Comparison of ENCODE assay signal across 22 cellular contexts in the genomic region with DNA sequence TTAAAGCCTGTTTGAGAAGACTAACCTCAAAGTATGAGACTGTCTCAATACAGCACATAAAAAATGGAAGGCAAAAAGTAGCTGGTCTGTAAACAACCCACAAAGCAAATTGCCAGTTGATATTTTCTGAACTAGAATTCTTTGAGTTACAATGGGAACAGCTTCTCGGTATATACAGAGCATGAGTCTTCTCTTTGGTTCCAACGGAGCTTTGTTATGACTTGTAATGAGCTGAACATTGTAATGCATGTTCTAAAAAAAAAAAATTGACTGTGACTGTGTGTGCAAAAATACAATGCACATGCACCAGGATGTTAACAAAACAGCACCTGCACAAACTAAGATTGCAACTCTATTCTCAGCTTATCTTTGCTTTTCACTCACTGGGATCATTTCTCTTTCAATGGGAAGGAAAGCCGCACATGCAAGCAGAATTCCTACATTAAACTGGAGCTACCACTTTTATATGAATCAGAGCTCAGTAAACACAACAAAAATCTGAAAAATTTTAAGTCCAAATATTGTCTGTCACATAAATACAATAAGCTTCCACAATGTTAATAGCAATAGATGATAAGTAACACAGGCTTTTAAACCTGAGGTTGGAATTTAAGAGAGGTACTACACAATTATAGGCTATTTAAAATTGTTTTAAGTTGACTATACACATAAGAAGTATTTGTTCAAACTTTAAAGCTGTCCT.
"Had no signal": no experiment of that assay in that cellular context is flagged by ENCODE, and none has a peak within 500 bp of the region (broad histone marks: within the 10 kb centered on the region; RNA-seq: fewer than 3 reads in every experiment).

No MANE protein-coding gene starts in this region.

- H3K9me3 Mint-ChIP-seq: activated T-helper 2 cell treated with anti-CD3 and anti-CD28 coated beads, Interferon-gamma antibody, Interleukin-2, Interleukin-4, amounts not matched to agents 10 μg/mL and 5 μg/mL and 100 μg/mL, durations not matched to agents 14 hours and 24 hours and 36 hours; endodermal cell; mesothelial cell of epicardium; WTC11 had no signal

- H3K4me1 ChIP-seq: breast epithelium, upper lobe of right lung had no signal

- H3K27ac Mint-ChIP-seq: activated naive CD8-positive, alpha-beta T cell; activated T-cell treated with anti-CD3 and anti-CD28 coated beads, Interleukin-2, amount 50 U/mL, for 24 hours; activated T-helper 2 cell treated with anti-CD3 and anti-CD28 coated beads, Interferon-gamma antibody, Interleukin-2, Interleukin-4, amounts not matched to agents 10 μg/mL and 5 μg/mL and 100 μg/mL, durations not matched to agents 14 hours and 24 hours and 36 hours; endodermal cell; mesothelial cell of epicardium; naive thymus-derived CD8-positive, alpha-beta T cell; WTC11 had no signal

- H3K4me1 Mint-ChIP-seq: endodermal cell; naive thymus-derived CD8-positive, alpha-beta T cell; WTC11 had no signal

- ATAC-seq: left ventricle myocardium superior; naive thymus-derived CD8-positive, alpha-beta T cell; pancreas; right cardiac atrium; upper lobe of right lung; WTC11 had no signal

- H3K9me3 ChIP-seq: breast epithelium, pancreas, upper lobe of right lung had no signal

- H3K27me3 ChIP-seq: breast epithelium, pancreas, upper lobe of right lung had no signal

- H3K36me3 ChIP-seq: breast epithelium, pancreas, upper lobe of right lung had no signal

- DNase-seq: activated CD8-positive, alpha-beta memory T cell treated with anti-CD3 and anti-CD28 coated beads for 24 hours; activated CD8-positive, alpha-beta memory T cell treated with anti-CD3 and anti-CD28 coated beads, Interleukin-2, amount 50 U/mL, for 4 hours; activated naive CD4-positive, alpha-beta T cell; activated T-cell treated with anti-CD3 and anti-CD28 coated beads, Interleukin-2, amount 50 U/mL, for 24 hours; cerebellar nuclear complex; cortex of kidney; endodermal cell; foreskin fibroblast; left ventricle myocardium superior; mammary epithelial cell; naive thymus-derived CD8-positive, alpha-beta T cell; pancreas; right cardiac atrium; stimulated activated CD4-positive, alpha-beta T cell treated with anti-CD3 and anti-CD28 coated beads, Interleukin-4, amount 100 ng/mL, for 24 hours; stimulated activated naive CD4-positive, alpha-beta T cell treated with Interleukin-2 at 50 U/mL for 16 hours; T-helper 9 cell; upper lobe of right lung had no signal

- H3K36me3 Mint-ChIP-seq: activated naive CD8-positive, alpha-beta T cell; mesothelial cell of epicardium; naive thymus-derived CD8-positive, alpha-beta T cell; WTC11 had no signal

- H3K4me3 Mint-ChIP-seq: activated naive CD8-positive, alpha-beta T cell; activated T-cell treated with anti-CD3 and anti-CD28 coated beads, Interleukin-2, amount 50 U/mL, for 24 hours; endodermal cell; mesothelial cell of epicardium; naive thymus-derived CD8-positive, alpha-beta T cell; WTC11 had no signal

- H3K27me3 Mint-ChIP-seq: activated naive CD8-positive, alpha-beta T cell; activated T-cell treated with anti-CD3 and anti-CD28 coated beads, Interleukin-2, amount 50 U/mL, for 24 hours; naive thymus-derived CD8-positive, alpha-beta T cell had no signal

- H3K27ac ChIP-seq: breast epithelium, pancreas, upper lobe of right lung had no signal

- H3K4me3 ChIP-seq: breast epithelium, pancreas, upper lobe of right lung had no signal
